In the genomic region with DNA sequence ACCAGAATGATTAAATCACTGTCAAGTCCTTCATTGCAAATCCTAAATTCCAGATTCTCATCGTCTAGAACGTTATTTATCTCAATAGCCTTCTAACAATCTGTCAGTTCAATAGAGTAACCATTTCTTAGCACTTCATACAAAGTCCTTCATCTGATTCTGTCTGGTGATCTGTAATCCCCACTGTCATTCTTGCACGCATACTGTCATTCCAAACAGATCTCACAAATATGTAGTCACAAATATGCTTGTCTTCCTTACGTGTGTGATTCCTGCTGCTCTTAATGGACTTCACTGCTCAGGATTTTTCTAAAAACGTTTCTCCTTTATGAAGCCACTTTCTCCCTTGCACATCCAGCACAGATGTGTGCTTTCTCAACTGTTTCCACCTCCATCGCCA, we compare ENCODE assay signal across 30 cellular contexts.
"Had no signal": no experiment of that assay in that cellular context is flagged by ENCODE, and none has a peak within 500 bp of the region (broad histone marks: within the 10 kb centered on the region; RNA-seq: fewer than 3 reads in every experiment).

No MANE protein-coding gene starts in this region.

- H3K4me1 ChIP-seq: colonic mucosa, gastrocnemius medialis, stomach, suprapubic skin had no signal

- H3K4me1 Mint-ChIP-seq: activated CD8-positive, alpha-beta memory T cell treated with anti-CD3 and anti-CD28 coated beads, Interleukin-2, amount 10 ng/mL, durations not matched to agents 7 days and 5 days; activated naive CD4-positive, alpha-beta T cell treated with anti-CD3 and anti-CD28 coated beads, Interleukin-2, amount 50 U/mL, for 24 hours; stimulated activated naive B cell treated with anti-CD40 and anti-IgM and Interleukin-4, amounts not matched to agents 10 μg/mL and 1 μg/mL and 100 μg/mL, for 72 hours had no signal

- ATAC-seq: activated CD4-positive, alpha-beta T cell treated with anti-CD3 and anti-CD28 coated beads for 36 hours; activated CD8-positive, alpha-beta memory T cell treated with anti-CD3 and anti-CD28 coated beads, Interleukin-2, amount 10 ng/mL, durations not matched to agents 7 days and 5 days; activated CD8-positive, alpha-beta T cell treated with anti-CD3 and anti-CD28 coated beads, Interleukin-2, amount 10 ng/mL, durations not matched to agents 7 days and 5 days; gastrocnemius medialis; mucosa of descending colon; sciatic nerve; stimulated activated naive B cell treated with anti-CD40 and anti-IgM and Interleukin-4, amounts not matched to agents 10 μg/mL and 1 μg/mL and 100 μg/mL, for 72 hours had no signal

- H3K9me3 Mint-ChIP-seq: activated naive CD4-positive, alpha-beta T cell treated with anti-CD3 and anti-CD28 coated beads, Interleukin-2, amount 50 U/mL, for 24 hours; activated T-helper 2 cell treated with anti-CD3 and anti-CD28 coated beads, Interferon-gamma antibody, Interleukin-2, Interleukin-4, amounts not matched to agents 10 μg/mL and 5 μg/mL and 100 μg/mL, durations not matched to agents 14 hours and 24 hours and 36 hours had no signal

- H3K27me3 ChIP-seq: cardiac muscle cell, colonic mucosa, dorsolateral prefrontal cortex, gastrocnemius medialis, neutrophil, stomach, suprapubic skin, tibial artery had no signal

- H3K27ac Mint-ChIP-seq: activated CD4-positive, alpha-beta T cell treated with anti-CD3 and anti-CD28 coated beads for 36 hours; activated CD8-positive, alpha-beta memory T cell treated with anti-CD3 and anti-CD28 coated beads, Interleukin-2, amount 10 ng/mL, durations not matched to agents 7 days and 5 days; activated CD8-positive, alpha-beta T cell treated with anti-CD3 and anti-CD28 coated beads, Interleukin-2, amount 10 ng/mL, durations not matched to agents 7 days and 5 days; activated naive CD4-positive, alpha-beta T cell treated with anti-CD3 and anti-CD28 coated beads, Interleukin-2, amount 50 U/mL, for 24 hours; activated T-helper 2 cell treated with anti-CD3 and anti-CD28 coated beads, Interferon-gamma antibody, Interleukin-2, Interleukin-4, amounts not matched to agents 10 μg/mL and 5 μg/mL and 100 μg/mL, durations not matched to agents 14 hours and 24 hours and 36 hours; nephron; stimulated activated naive B cell treated with anti-CD40 and anti-IgM and Interleukin-4, amounts not matched to agents 10 μg/mL and 1 μg/mL and 100 μg/mL, for 72 hours had no signal

- H3K27ac ChIP-seq: cardiac muscle cell, colonic mucosa, dorsolateral prefrontal cortex, gastrocnemius medialis, left ventricle myocardium inferior, neutrophil, stomach, suprapubic skin, tibial artery had no signal

- H3K36me3 Mint-ChIP-seq: activated CD8-positive, alpha-beta memory T cell treated with anti-CD3 and anti-CD28 coated beads, Interleukin-2, amount 10 ng/mL, durations not matched to agents 7 days and 5 days; activated naive CD4-positive, alpha-beta T cell treated with anti-CD3 and anti-CD28 coated beads, Interleukin-2, amount 50 U/mL, for 24 hours; stimulated activated naive B cell treated with anti-CD40 and anti-IgM and Interleukin-4, amounts not matched to agents 10 μg/mL and 1 μg/mL and 100 μg/mL, for 72 hours had no signal

- H3K36me3 ChIP-seq: cardiac muscle cell, colonic mucosa, gastrocnemius medialis, left ventricle myocardium inferior, neutrophil, stomach, suprapubic skin, tibial artery had no signal

- H3K27me3 Mint-ChIP-seq: activated CD8-positive, alpha-beta memory T cell treated with anti-CD3 and anti-CD28 coated beads, Interleukin-2, amount 10 ng/mL, durations not matched to agents 7 days and 5 days; activated naive CD4-positive, alpha-beta T cell treated with anti-CD3 and anti-CD28 coated beads, Interleukin-2, amount 50 U/mL, for 24 hours; stimulated activated naive B cell treated with anti-CD40 and anti-IgM and Interleukin-4, amounts not matched to agents 10 μg/mL and 1 μg/mL and 100 μg/mL, for 72 hours had no signal

- H3K4me3 ChIP-seq: cardiac muscle cell, colonic mucosa, dorsolateral prefrontal cortex, gastrocnemius medialis, left ventricle myocardium inferior, lung, mucosa of descending colon, stomach, suprapubic skin, tibial artery had no signal

- DNase-seq: activated CD4-positive, alpha-beta T cell treated with anti-CD3 and anti-CD28 coated beads for 36 hours; activated CD4-positive, CD25-positive, alpha-beta regulatory T cell; activated CD8-positive, alpha-beta memory T cell treated with anti-CD3 and anti-CD28 coated beads, Interleukin-2, amount 10 ng/mL, durations not matched to agents 7 days and 5 days; activated CD8-positive, alpha-beta T cell treated with anti-CD3 and anti-CD28 coated beads, Interleukin-2, amount 10 ng/mL, durations not matched to agents 7 days and 5 days; activated T-cell treated with anti-CD3 and anti-CD28 coated beads, Interleukin-2, amount 50 U/mL, for 48 hours; anterior cingulate cortex; cerebellar nuclear complex; colonic mucosa; dorsolateral prefrontal cortex; effector memory CD4-positive, alpha-beta T cell; gastrocnemius medialis; glutamatergic neuron; left ventricle myocardium inferior; mesendoderm; mucosa of descending colon; small intestine; stimulated activated CD4-positive, alpha-beta T cell treated with anti-CD3 and anti-CD28 coated beads, Interleukin-1b, Interleukin-23, amount 100 ng/mL, for 48 hours; stimulated activated CD4-positive, alpha-beta T cell treated with anti-CD3 and anti-CD28 coated beads, Interleukin-4, amount 100 ng/mL, for 4 hours; stimulated activated CD8-positive, alpha-beta memory T cell treated with anti-CD3 and anti-CD28 coated beads, Interleukin-4, amount 100 ng/mL, for 48 hours; stimulated activated naive B cell treated with anti-CD40 and anti-IgM and Interleukin-4, amounts not matched to agents 10 μg/mL and 1 μg/mL and 100 μg/mL, for 72 hours; stomach; tibial artery had no signal

- H3K9me3 ChIP-seq: colonic mucosa, gastrocnemius medialis, left ventricle myocardium inferior, mucosa of descending colon, neutrophil, stomach, suprapubic skin, tibial artery had no signal

- H3K4me3 Mint-ChIP-seq: activated CD4-positive, alpha-beta T cell treated with anti-CD3 and anti-CD28 coated beads for 36 hours; activated CD8-positive, alpha-beta memory T cell treated with anti-CD3 and anti-CD28 coated beads, Interleukin-2, amount 10 ng/mL, durations not matched to agents 7 days and 5 days; activated naive CD4-positive, alpha-beta T cell treated with anti-CD3 and anti-CD28 coated beads, Interleukin-2, amount 50 U/mL, for 24 hours; nephron; stimulated activated naive B cell treated with anti-CD40 and anti-IgM and Interleukin-4, amounts not matched to agents 10 μg/mL and 1 μg/mL and 100 μg/mL, for 72 hours had no signal
